ENCODE assay signal across 11 cellular contexts in genomic region chr5:138545919-138546562, GRCh38. TPM values are rescaled to one million over a fixed set of nuclear protein-coding genes. Genes with fewer than 3 reads are reported as not detected.
DNase-seq lines count a peak whose midpoint lies in the region; ATAC-seq and TF ChIP-seq lines count a peak whose summit lies in the region.
"Had no signal": no experiment of that assay in that cellular context is flagged by ENCODE, and none has a peak within 500 bp of the region (broad histone marks: within the 10 kb centered on the region; RNA-seq: fewer than 3 reads in every experiment).

No MANE protein-coding gene starts in this region.

- H3K27me3 ChIP-seq in BLaER1 treated with 17β-estradiol and CSF1 and Interleukin-3, amounts not matched to agents 10 nM and 100 nM: no peaks in the 10 kb centered on the region
- H3K27me3 ChIP-seq in H9 (ENCODE audit: insufficient read depth, low read length) (no peaks in the 10 kb centered on the region), H7 (ENCODE audit: control insufficient read depth, insufficient read depth, low read length) (no peaks in the 10 kb centered on the region)
- H3K27me3 ChIP-seq: transverse colon had no signal

- no peak overlapping the region for H2BK5ac ChIP-seq in H9 (ENCODE audit: insufficient read length, low read length)

- no peak for DNase-seq in H9
- DNase-seq in activated naive CD8-positive, alpha-beta T cell treated with anti-CD3 and anti-CD28 coated beads, Interleukin-2, amount 10 ng/mL, durations not matched to agents 7 days and 5 days: no peak
- DNase-seq in memory B cell (ENCODE audit: low spot score in 2 of 2): no peak
- no peak for DNase-seq in H7
- no peak for DNase-seq in G401 (ENCODE audit: low spot score)
- DNase-seq: NCI-H526, retina, transverse colon had no signal

- no peaks in the 10 kb centered on the region for H3K9me3 ChIP-seq in BLaER1 treated with 17β-estradiol and CSF1 and Interleukin-3, amounts not matched to agents 10 nM and 100 nM (replicated peaks in 1 of 11)
- no peaks in the 10 kb centered on the region for H3K9me3 ChIP-seq in H9 (ENCODE audit: control insufficient read depth, low read depth, low read length)
- H3K9me3 ChIP-seq: transverse colon had no signal

- no peak overlapping the region for H2BK15ac ChIP-seq in H9 (ENCODE audit: low read depth, low read length)

- H3K27ac ChIP-seq in BLaER1 treated with 17β-estradiol and CSF1 and Interleukin-3, amounts not matched to agents 10 nM and 100 nM: peak overlapping the region in 2 of 11 experiments; percentile 6 to 7; a peak in 2 of 22 replicates
- no peak overlapping the region for H3K27ac ChIP-seq in H9 (ENCODE audit: insufficient read length, low read depth, low read length)

- peak overlapping the region in 2 of 3 experiments; percentile 35 to 41; a peak in 2 of 7 replicates for H3K27ac Mint-ChIP-seq in H9
- H3K27ac Mint-ChIP-seq in activated naive CD8-positive, alpha-beta T cell treated with anti-CD3 and anti-CD28 coated beads, Interleukin-2, amount 10 ng/mL, durations not matched to agents 7 days and 5 days: no peak overlapping the region
- no peak overlapping the region for H3K27ac Mint-ChIP-seq in memory B cell

- peaks cover 3% of the 10 kb centered on the region for H3K79me1 ChIP-seq in H9 (ENCODE audit: insufficient read depth, low read depth, low read length, poor library complexity, severe bottlenecking)

- H2AFZ ChIP-seq in H9 (ENCODE audit: low read length): no peak overlapping the region

- POLR2A ChIA-PET in activated naive CD8-positive, alpha-beta T cell treated with anti-CD3 and anti-CD28 coated beads, Interleukin-2, amount 10 ng/mL, durations not matched to agents 7 days and 5 days (lab: Charles Lee): no interaction called here

- peak overlapping the region; percentile 3 to 99 (median 96); a peak in 17 of 22 replicates for H3K4me2 ChIP-seq in BLaER1 treated with 17β-estradiol and CSF1 and Interleukin-3, amounts not matched to agents 10 nM and 100 nM
- H3K4me2 ChIP-seq in H9 (ENCODE audit: insufficient read depth, insufficient read length, low read length): no peak overlapping the region

- H3K79me2 ChIP-seq in H9 (ENCODE audit: insufficient read depth, low read length): peaks cover 45% of the 10 kb centered on the region

- peaks cover 27 to 29% of the 10 kb centered on the region in 2 experiments for H3K4me1 Mint-ChIP-seq in H9
- peaks cover 40% of the 10 kb centered on the region for H3K4me1 Mint-ChIP-seq in activated naive CD8-positive, alpha-beta T cell treated with anti-CD3 and anti-CD28 coated beads, Interleukin-2, amount 10 ng/mL, durations not matched to agents 7 days and 5 days
- H3K4me1 Mint-ChIP-seq in memory B cell: peaks cover 35% of the 10 kb centered on the region

- H3T11ph ChIP-seq in H9 (ENCODE audit: low read length): no peak overlapping the region

- no peaks in the 10 kb centered on the region for H3K9me3 Mint-ChIP-seq in H9
- no peaks in the 10 kb centered on the region for H3K9me3 Mint-ChIP-seq in activated naive CD8-positive, alpha-beta T cell treated with anti-CD3 and anti-CD28 coated beads, Interleukin-2, amount 10 ng/mL, durations not matched to agents 7 days and 5 days
- H3K9me3 Mint-ChIP-seq in memory B cell: no peaks in the 10 kb centered on the region

- in situ Hi-C loops in G401 (cut with HindIII; ENCODE audit: low sequenced_read_pairs): no loop called here

- H3K4me3 Mint-ChIP-seq in H9: peak overlapping the region in 1 of 2 experiments; percentile 57; a peak in 1 of 5 replicates
- peak overlapping the region; percentile 41 for H3K4me3 Mint-ChIP-seq in activated naive CD8-positive, alpha-beta T cell treated with anti-CD3 and anti-CD28 coated beads, Interleukin-2, amount 10 ng/mL, durations not matched to agents 7 days and 5 days
- H3K4me3 Mint-ChIP-seq in memory B cell: peak overlapping the region; percentile 21

- no peak overlapping the region for H2BK120ac ChIP-seq in H9 (ENCODE audit: low read depth, low read length, poor library complexity, severe bottlenecking)

- H3K36me3 ChIP-seq in BLaER1 treated with 17β-estradiol and CSF1 and Interleukin-3, amounts not matched to agents 10 nM and 100 nM: peaks cover 0 to 13% (median 9%) of the 10 kb centered on the region in 11 experiments; a peak in 17 of 22 replicates
- H3K36me3 ChIP-seq in H7 (replicated peaks; ENCODE audit: control insufficient read depth, insufficient read depth, low read length): no peaks in the 10 kb centered on the region
- H3K36me3 ChIP-seq: transverse colon had no signal

- no peak overlapping the region for H3K4ac ChIP-seq in H9 (ENCODE audit: low read depth, low read length)

- H3K4me1 ChIP-seq in BLaER1 treated with 17β-estradiol and CSF1 and Interleukin-3, amounts not matched to agents 10 nM and 100 nM: peaks cover 37 to 51% (median 41%) of the 10 kb centered on the region in 10 experiments
- no peaks in the 10 kb centered on the region for H3K4me1 ChIP-seq in H9 (ENCODE audit: insufficient read depth, low read length)

- no peak overlapping the region for H4K8ac ChIP-seq in H9 (replicated peaks; ENCODE audit: insufficient read length, low read depth, low read length)

- no peak overlapping the region for H3K56ac ChIP-seq in H9 (ENCODE audit: insufficient read length, low read depth, low read length)

- no peak for TF ChIP-seq CTCF in H9 (conservative IDR thresholded peaks at IDR 0.05)

- no CpG with 5 or more reads among the region's 6 CpGs for WGBS in H9 (ENCODE audit: extremely low coverage, insufficient read length, low lambda C conversion rate)

- H3K23me2 ChIP-seq in H9 (ENCODE audit: insufficient read length, low read depth, low read length, poor library complexity, severe bottlenecking): peaks cover 11% of the 10 kb centered on the region

- H3K36me3 Mint-ChIP-seq in H9 (ENCODE audit: insufficient read depth in 1 of 3, low read depth in 3 of 3) (peaks cover 15 to 25% (median 20%) of the 10 kb centered on the region in 3 experiments), memory B cell (no peaks in the 10 kb centered on the region)
- H3K36me3 Mint-ChIP-seq in activated naive CD8-positive, alpha-beta T cell treated with anti-CD3 and anti-CD28 coated beads, Interleukin-2, amount 10 ng/mL, durations not matched to agents 7 days and 5 days: peaks cover 7% of the 10 kb centered on the region

- peak overlapping the region in 1 of 10 experiments; percentile 98; a peak in 1 of 20 replicates for H3K4me3 ChIP-seq in BLaER1 treated with 17β-estradiol and CSF1 and Interleukin-3, amounts not matched to agents 10 nM and 100 nM
- no peak overlapping the region for H3K4me3 ChIP-seq in H7 (ENCODE audit: insufficient read depth, low read depth, low read length)
- H3K4me3 ChIP-seq: transverse colon had no signal

- no peak overlapping the region for H2AK5ac ChIP-seq in H9 (ENCODE audit: insufficient read length, low read length)

- H4K5ac ChIP-seq in H9 (ENCODE audit: insufficient read length, low read depth, low read length): no peak overlapping the region

- peaks cover 9 to 57% (median 42%) of the 10 kb centered on the region in 11 experiments; a peak in 20 of 22 replicates for H4K20me1 ChIP-seq in BLaER1 treated with 17β-estradiol and CSF1 and Interleukin-3, amounts not matched to agents 10 nM and 100 nM
- no peaks in the 10 kb centered on the region for H4K20me1 ChIP-seq in H9 (ENCODE audit: control insufficient read depth, insufficient read depth, insufficient read length)

- no peak overlapping the region for H3K23ac ChIP-seq in H9 (ENCODE audit: insufficient read length, low read depth, low read length)

- H3K14ac ChIP-seq in H9 (ENCODE audit: insufficient read depth, low read length): no peak overlapping the region

- peak overlapping the region in 10 of 11 experiments; percentile 2 to 100 (median 70); a peak in 12 of 22 replicates for H3K9ac ChIP-seq in BLaER1 treated with 17β-estradiol and CSF1 and Interleukin-3, amounts not matched to agents 10 nM and 100 nM
- H3K9ac ChIP-seq in H9 (ENCODE audit: extremely low read depth, insufficient read length, low read length): no peak overlapping the region

- H2BK20ac ChIP-seq in H9 (ENCODE audit: low read depth, low read length, poor library complexity, severe bottlenecking): no peak overlapping the region

- H2BK12ac ChIP-seq in H9 (ENCODE audit: insufficient read length, low read depth, low read length): no peak overlapping the region

- ATAC-seq in activated naive CD8-positive, alpha-beta T cell treated with anti-CD3 and anti-CD28 coated beads, Interleukin-2, amount 10 ng/mL, durations not matched to agents 7 days and 5 days (ENCODE audit: low read depth): no peak
- ATAC-seq in memory B cell (ENCODE audit: low read depth) (no peak), GM18873 (IDR thresholded peaks at IDR 0.05; ENCODE audit: low FRiP score, unreplicated experiment) (no peak), HG02884 (IDR thresholded peaks at IDR 0.05; ENCODE audit: unreplicated experiment) (no peak)

- H4K91ac ChIP-seq in H9 (ENCODE audit: insufficient read length, low read depth, low read length): no peak overlapping the region

- H3K27me3 Mint-ChIP-seq in H9 (ENCODE audit: low read depth): no peaks in the 10 kb centered on the region; the same call in 1 of the 2 replicates
- H3K27me3 Mint-ChIP-seq in activated naive CD8-positive, alpha-beta T cell treated with anti-CD3 and anti-CD28 coated beads, Interleukin-2, amount 10 ng/mL, durations not matched to agents 7 days and 5 days: no peaks in the 10 kb centered on the region
- H3K27me3 Mint-ChIP-seq in memory B cell: no peaks in the 10 kb centered on the region

- H3K18ac ChIP-seq in H9 (ENCODE audit: insufficient read length, low read depth, low read length): no peak overlapping the region

RNA-seq across cellular contexts. Expression of gene ETF1, which starts 3.0 kb away (rescaled TPM):
- total RNA-seq in H9 (2021): 175 and 183 TPM in 2 replicates
- 10 to 100 TPM; 65.2 to 68.1 TPM for total RNA-seq in activated naive CD8-positive, alpha-beta T cell treated with anti-CD3 and anti-CD28 coated beads, Interleukin-2, amount 10 ng/mL, durations not matched to agents 7 days and 5 days
- total RNA-seq in H7 (2014; rRNA removed; shearing (Covaris generic)): 103 and 113 TPM in 2 replicates
- 168 and 229 TPM in 2 replicates for total RNA-seq in G401 (2014; rRNA removed; shearing (Covaris generic))

RNA-seq across cellular contexts. Expression of gene HSPA9, which starts 29.2 kb away (rescaled TPM):
- 397 and 399 TPM in 2 replicates for total RNA-seq in H9 (2021)
- 100 to 1,000 TPM; 168 to 183 TPM for total RNA-seq in activated naive CD8-positive, alpha-beta T cell treated with anti-CD3 and anti-CD28 coated beads, Interleukin-2, amount 10 ng/mL, durations not matched to agents 7 days and 5 days
- total RNA-seq in H7 (2014; rRNA removed; shearing (Covaris generic)): 625 and 671 TPM in 2 replicates
- 394 and 650 TPM in 2 replicates for total RNA-seq in G401 (2014; rRNA removed; shearing (Covaris generic))

Comparison
In these comparisons a context has a peak if more than half of its experiments do, and no peak if none do; other contexts are left out.
1. H3K27ac Mint-ChIP-seq: peak in H9 (2 of 3); none in activated naive CD8-positive, alpha-beta T cell treated with anti-CD3 and anti-CD28 coated beads, Interleukin-2, amount 10 ng/mL, durations not matched to agents 7 days and 5 days (single experiment) and memory B cell (single experiment).